15 cellular contexts compared by ENCODE assay signal in the genomic region with DNA sequence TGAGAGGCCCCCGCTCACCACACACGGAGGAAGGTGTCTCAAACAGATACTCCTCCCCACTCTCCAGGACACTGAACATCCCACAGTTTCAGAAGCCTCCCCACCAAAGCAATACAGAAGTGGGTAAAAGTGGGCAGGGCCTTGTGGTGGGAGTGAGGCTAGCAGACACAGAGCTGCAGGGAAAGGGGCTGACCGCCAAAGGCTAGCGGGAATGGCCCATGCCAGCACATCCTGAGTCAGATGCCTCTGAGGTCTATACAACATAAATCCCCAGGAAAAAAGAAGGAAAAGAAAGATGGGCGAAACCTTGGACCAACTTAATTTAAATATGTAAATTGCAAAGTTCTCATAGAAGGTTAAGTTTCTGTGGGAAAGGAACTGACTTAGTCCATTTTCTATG. TPM values are rescaled to one million over a fixed set of nuclear protein-coding genes. Genes with fewer than 3 reads are reported as not detected.
DNase-seq lines count a peak whose midpoint lies in the region; ATAC-seq and TF ChIP-seq lines count a peak whose summit lies in the region.
"Had no signal": no experiment of that assay in that cellular context is flagged by ENCODE, and none has a peak within 500 bp of the region (broad histone marks: within the 10 kb centered on the region; RNA-seq: fewer than 3 reads in every experiment).

No MANE protein-coding gene starts in this region.

- no peak overlapping the region for H3K27ac ChIP-seq in GM23338 (ENCODE audit: low read depth)
- H3K27ac ChIP-seq: left ventricle myocardium inferior, sigmoid colon had no signal

- H3K4me3 Mint-ChIP-seq in GM23338 (no peak overlapping the region), progenitor cell of endocrine pancreas (ENCODE audit: low read depth) (no peak overlapping the region)
- H3K4me3 Mint-ChIP-seq: brain had no signal

- H3K36me3 Mint-ChIP-seq in GM23338 (ENCODE audit: low read depth) (no peaks in the 10 kb centered on the region), progenitor cell of endocrine pancreas (ENCODE audit: insufficient read depth) (no peaks in the 10 kb centered on the region)
- H3K36me3 Mint-ChIP-seq: brain had no signal

- no peaks in the 10 kb centered on the region for H3K36me3 ChIP-seq in GM23338 (ENCODE audit: insufficient read depth)
- H3K36me3 ChIP-seq: left ventricle myocardium inferior, sigmoid colon had no signal

- H3K4me1 Mint-ChIP-seq in GM23338 (peaks cover 5% of the 10 kb centered on the region), progenitor cell of endocrine pancreas (ENCODE audit: low read depth) (peaks cover 2% of the 10 kb centered on the region)
- H3K4me1 Mint-ChIP-seq: brain had no signal

- TF ChIP-seq CTCF in GM23338 (conservative IDR thresholded peaks at IDR 0.05; ENCODE audit: low read depth in 2 of 2), result no peak
- no peak for TF ChIP-seq CTCF in progenitor cell of endocrine pancreas (IDR thresholded peaks at IDR 0.05; ENCODE audit: unreplicated experiment)

- H3K9me3 Mint-ChIP-seq in GM23338 (no peaks in the 10 kb centered on the region), progenitor cell of endocrine pancreas (ENCODE audit: low read depth) (no peaks in the 10 kb centered on the region)

- no peak for ATAC-seq in GM23338

- no peak overlapping the region for H3K4me2 ChIP-seq in GM23338

- no peaks in the 10 kb centered on the region for H3K79me2 ChIP-seq in GM23338 (replicated peaks; ENCODE audit: insufficient read depth)

- H3K27ac Mint-ChIP-seq in GM23338 (no peak overlapping the region), progenitor cell of endocrine pancreas (no peak overlapping the region)
- H3K27ac Mint-ChIP-seq: brain had no signal

- H3K4me1 ChIP-seq in GM23338 (ENCODE audit: insufficient read depth), result no peaks in the 10 kb centered on the region

- no peaks in the 10 kb centered on the region for H4K20me1 ChIP-seq in GM23338 (replicated peaks; ENCODE audit: insufficient read depth)

- H2AFZ ChIP-seq in GM23338, result peak overlapping the region; percentile 89

- no peaks in the 10 kb centered on the region for H3K27me3 ChIP-seq in GM23338 (ENCODE audit: insufficient read depth)
- H3K27me3 ChIP-seq: sigmoid colon had no signal

- H3K9me2 ChIP-seq in GM23338 (ENCODE audit: insufficient read depth), result no peaks in the 10 kb centered on the region

- no peak for DNase-seq in GM23338 (ENCODE audit: low spot score)
- peak; percentile 5 for DNase-seq in NCI-H69 (lab: John Stamatoyannopoulos, UW)
- DNase-seq in astrocyte of the hippocampus (ENCODE audit: low read depth, low spot score), result peak; percentile 65
- DNase-seq in glomerular visceral epithelial cell (ENCODE audit: extremely low spot score), result peak; percentile 86
- no peak for DNase-seq in occipital lobe (lab: John Stamatoyannopoulos, UW)
- DNase-seq in dermis blood vessel endothelial cell, result no peak
- no peak for DNase-seq in DMS79 (lab: John Stamatoyannopoulos, UW)
- no peak for DNase-seq in progenitor cell of endocrine pancreas (ENCODE audit: low spot score, unreplicated experiment)
- DNase-seq: GOT3, left ventricle myocardium inferior, NCI-H1048, Right ventricle myocardium superior, sigmoid colon, substantia nigra had no signal

- no peaks in the 10 kb centered on the region for H3F3A ChIP-seq in GM23338 (replicated peaks; ENCODE audit: low read depth)

- H3K4me3 ChIP-seq in GM23338, result no peak overlapping the region
- H3K4me3 ChIP-seq: left ventricle myocardium inferior, sigmoid colon had no signal

- H3K27me3 Mint-ChIP-seq in GM23338 (ENCODE audit: insufficient read depth, low read depth, poor library complexity) (no peaks in the 10 kb centered on the region), progenitor cell of endocrine pancreas (peaks cover 3% of the 10 kb centered on the region)
- H3K27me3 Mint-ChIP-seq: brain had no signal

TF ChIP-seq in GM23338, 12 proteins besides CTCF, POLR2A, EP300 and RAD21 (continues in another document):
- TF ChIP-seq, protein P1, sequence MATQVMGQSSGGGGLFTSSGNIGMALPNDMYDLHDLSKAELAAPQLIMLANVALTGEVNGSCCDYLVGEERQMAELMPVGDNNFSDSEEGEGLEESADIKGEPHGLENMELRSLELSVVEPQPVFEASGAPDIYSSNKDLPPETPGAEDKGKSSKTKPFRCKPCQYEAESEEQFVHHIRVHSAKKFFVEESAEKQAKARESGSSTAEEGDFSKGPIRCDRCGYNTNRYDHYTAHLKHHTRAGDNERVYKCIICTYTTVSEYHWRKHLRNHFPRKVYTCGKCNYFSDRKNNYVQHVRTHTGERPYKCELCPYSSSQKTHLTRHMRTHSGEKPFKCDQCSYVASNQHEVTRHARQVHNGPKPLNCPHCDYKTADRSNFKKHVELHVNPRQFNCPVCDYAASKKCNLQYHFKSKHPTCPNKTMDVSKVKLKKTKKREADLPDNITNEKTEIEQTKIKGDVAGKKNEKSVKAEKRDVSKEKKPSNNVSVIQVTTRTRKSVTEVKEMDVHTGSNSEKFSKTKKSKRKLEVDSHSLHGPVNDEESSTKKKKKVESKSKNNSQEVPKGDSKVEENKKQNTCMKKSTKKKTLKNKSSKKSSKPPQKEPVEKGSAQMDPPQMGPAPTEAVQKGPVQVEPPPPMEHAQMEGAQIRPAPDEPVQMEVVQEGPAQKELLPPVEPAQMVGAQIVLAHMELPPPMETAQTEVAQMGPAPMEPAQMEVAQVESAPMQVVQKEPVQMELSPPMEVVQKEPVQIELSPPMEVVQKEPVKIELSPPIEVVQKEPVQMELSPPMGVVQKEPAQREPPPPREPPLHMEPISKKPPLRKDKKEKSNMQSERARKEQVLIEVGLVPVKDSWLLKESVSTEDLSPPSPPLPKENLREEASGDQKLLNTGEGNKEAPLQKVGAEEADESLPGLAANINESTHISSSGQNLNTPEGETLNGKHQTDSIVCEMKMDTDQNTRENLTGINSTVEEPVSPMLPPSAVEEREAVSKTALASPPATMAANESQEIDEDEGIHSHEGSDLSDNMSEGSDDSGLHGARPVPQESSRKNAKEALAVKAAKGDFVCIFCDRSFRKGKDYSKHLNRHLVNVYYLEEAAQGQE (IDR thresholded peaks at IDR 0.05; ENCODE audit: unreplicated experiment), result no peak
- TF ChIP-seq ZNF114 (CRISPR knock-in tag; IDR thresholded peaks at IDR 0.05), result no peak
- TF ChIP-seq, protein P2, sequence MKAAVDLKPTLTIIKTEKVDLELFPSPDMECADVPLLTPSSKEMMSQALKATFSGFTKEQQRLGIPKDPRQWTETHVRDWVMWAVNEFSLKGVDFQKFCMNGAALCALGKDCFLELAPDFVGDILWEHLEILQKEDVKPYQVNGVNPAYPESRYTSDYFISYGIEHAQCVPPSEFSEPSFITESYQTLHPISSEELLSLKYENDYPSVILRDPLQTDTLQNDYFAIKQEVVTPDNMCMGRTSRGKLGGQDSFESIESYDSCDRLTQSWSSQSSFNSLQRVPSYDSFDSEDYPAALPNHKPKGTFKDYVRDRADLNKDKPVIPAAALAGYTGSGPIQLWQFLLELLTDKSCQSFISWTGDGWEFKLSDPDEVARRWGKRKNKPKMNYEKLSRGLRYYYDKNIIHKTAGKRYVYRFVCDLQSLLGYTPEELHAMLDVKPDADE (IDR thresholded peaks at IDR 0.05), result no peak
- no peak for TF ChIP-seq POLR2AphosphoS5 (IDR thresholded peaks at IDR 0.05; ENCODE audit: low read depth)
- no peak for TF ChIP-seq JUNB (IDR thresholded peaks at IDR 0.05; ENCODE audit: unreplicated experiment)
- TF ChIP-seq EZH2phosphoT487 (IDR thresholded peaks at IDR 0.05; ENCODE audit: unreplicated experiment), result no peak
- TF ChIP-seq EZH2 (IDR thresholded peaks at IDR 0.05; ENCODE audit: low read depth, unreplicated experiment), result no peak
- no peak for TF ChIP-seq STAT1 (IDR thresholded peaks at IDR 0.05; ENCODE audit: unreplicated experiment)
- TF ChIP-seq ZNF331 (CRISPR knock-in tag; IDR thresholded peaks at IDR 0.05; ENCODE audit: low read depth), result no peak
- no peak for TF ChIP-seq CREB1 (CRISPR knock-in tag; IDR thresholded peaks at IDR 0.05; ENCODE audit: low read depth)

RNA-seq across cellular contexts. Expression of gene ARHGAP10, which starts 21.9 kb away (rescaled TPM):
- 4.6 and 5.1 TPM in 2 replicates for total RNA-seq in GM23338 (2014; rRNA removed; shearing (Covaris generic))
- polyA plus RNA-seq in GM23338 (2016; fragmentation: Nextera tagmentation; extraction: Ambion mirVana), result 4.6 and 6.3 TPM in 2 replicates
- total RNA-seq in occipital lobe, result 1.7 TPM
- 12.3 and 14.6 TPM in 2 replicates for total RNA-seq in dermis blood vessel endothelial cell
- total RNA-seq in progenitor cell of endocrine pancreas, result 11.0 and 13.1 TPM in 2 replicates

RNA-seq across cellular contexts. Expression of gene PRMT9, which starts 26.0 kb away (rescaled TPM):
- 11.2 and 13.1 TPM in 2 replicates for total RNA-seq in GM23338 (2014; rRNA removed; shearing (Covaris generic))
- polyA plus RNA-seq in GM23338 (2016; fragmentation: Nextera tagmentation; extraction: Ambion mirVana), result 6.4 and 7.6 TPM in 2 replicates
- total RNA-seq in occipital lobe, result 16.7 TPM
- total RNA-seq in dermis blood vessel endothelial cell, result 10.1 and 11.1 TPM in 2 replicates
- total RNA-seq in progenitor cell of endocrine pancreas, result 13.0 and 13.5 TPM in 2 replicates

Comparison
In these comparisons a context has a peak if more than half of its experiments do, and no peak if none do; other contexts are left out.
1. DNase-seq: peak in NCI-H69 (single experiment), astrocyte of the hippocampus (single experiment) and glomerular visceral epithelial cell (single experiment); none in GM23338 (single experiment), occipital lobe (single experiment), dermis blood vessel endothelial cell (single experiment), DMS79 (single experiment) and progenitor cell of endocrine pancreas (single experiment).